Comparison of ENCODE assay signal across 8 cellular contexts in the genomic region with DNA sequence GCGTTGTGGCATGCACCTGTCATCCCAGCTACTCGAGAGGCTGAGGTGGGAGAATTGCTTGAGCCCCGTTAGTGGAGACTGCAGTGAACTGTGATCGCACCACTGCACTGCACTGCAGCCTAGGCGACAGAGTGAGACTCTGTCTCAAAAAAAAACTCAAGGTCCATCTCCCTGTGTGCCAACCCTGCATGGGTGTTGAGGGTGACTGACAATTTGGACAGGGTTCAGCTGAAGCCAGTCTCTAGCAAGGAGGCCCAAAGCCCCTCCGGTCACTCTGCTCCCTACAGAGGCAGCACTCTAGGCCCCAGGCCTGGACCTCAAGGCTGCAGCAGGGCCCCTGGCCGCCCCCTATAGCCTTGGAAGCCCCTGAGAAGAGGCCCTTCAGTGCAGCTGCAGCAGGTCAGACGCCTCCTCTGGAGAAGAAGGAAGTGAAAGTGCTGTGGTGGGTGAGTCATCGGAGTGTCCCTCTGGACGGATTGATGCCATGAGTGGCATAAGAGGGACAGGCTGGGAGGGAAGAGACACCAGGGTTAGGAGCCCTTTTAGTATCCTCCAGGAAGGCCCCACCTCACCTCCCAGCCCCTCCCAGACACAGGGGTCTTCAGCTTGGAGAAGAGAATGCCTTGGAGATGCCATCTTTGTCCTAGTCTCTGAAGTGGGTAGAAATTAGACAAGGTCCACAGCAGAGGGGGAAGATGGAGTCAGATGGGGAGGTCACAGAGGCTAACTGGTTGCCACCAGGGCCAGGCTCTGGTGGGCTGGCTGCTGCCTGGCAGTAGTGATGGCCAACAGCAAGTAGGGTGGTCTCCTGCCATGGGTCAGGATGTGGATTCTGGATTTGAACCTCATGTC. TPM values are rescaled to one million over a fixed set of nuclear protein-coding genes. Genes with fewer than 3 reads are reported as not detected.
DNase-seq lines count a peak whose midpoint lies in the region; ATAC-seq and TF ChIP-seq lines count a peak whose summit lies in the region.

No MANE protein-coding gene starts in this region.

- no peaks in the 10 kb centered on the region for H3K36me3 Mint-ChIP-seq in T-helper 17 cell (ENCODE audit: low read depth)

- H3K27me3 ChIP-seq in H7 (ENCODE audit: control insufficient read depth, insufficient read depth, low read length), result no peaks in the 10 kb centered on the region

- no peaks in the 10 kb centered on the region for H3K27me3 Mint-ChIP-seq in T-helper 17 cell

- DNase-seq in GDM1 (lab: John Stamatoyannopoulos, UW) (peak; percentile 57), T-helper 17 cell (no peak), fibroblast of mammary gland (ENCODE audit: low read depth) (peak; percentile 55), retinal pigment epithelial cell (ENCODE audit: low read depth) (no peak), cortex of kidney (lab: John Stamatoyannopoulos, UW) (no peak), H7 (no peak)

- H3K4me3 ChIP-seq in fibroblast of mammary gland (ENCODE audit: control insufficient read depth, low read depth, low read length) (no peak overlapping the region), retinal pigment epithelial cell (ENCODE audit: low read length) (no peak overlapping the region), H7 (ENCODE audit: insufficient read depth, low read depth, low read length) (no peak overlapping the region)

- H3K4me1 Mint-ChIP-seq in T-helper 17 cell, result peaks cover 42% of the 10 kb centered on the region

- H3K9me3 ChIP-seq in T-helper 17 cell (ENCODE audit: control insufficient read depth, low read length, poor library complexity, severe bottlenecking), result no peaks in the 10 kb centered on the region

- peak; percentile 8 for TF ChIP-seq CTCF in fibroblast of mammary gland (conservative IDR thresholded peaks at IDR 0.05; ENCODE audit: control insufficient read depth, insufficient read depth, low read depth, low read length)
- peak; percentile 14 for TF ChIP-seq CTCF in retinal pigment epithelial cell (conservative IDR thresholded peaks at IDR 0.05; ENCODE audit: low read depth, low read length)

- no peaks in the 10 kb centered on the region for H3K36me3 ChIP-seq in H7 (replicated peaks; ENCODE audit: control insufficient read depth, insufficient read depth, low read length)

- H3K27ac Mint-ChIP-seq in T-helper 17 cell, result peak overlapping the region; percentile 71

- ATAC-seq in GM21381 (IDR thresholded peaks at IDR 0.05; ENCODE audit: unreplicated experiment) (peak; percentile 53), HG03565 (IDR thresholded peaks at IDR 0.05; ENCODE audit: unreplicated experiment) (peak; percentile 66), T-helper 17 cell (peak; percentile 54)

- H3K4me3 Mint-ChIP-seq in T-helper 17 cell, result no peak overlapping the region

RNA-seq across cellular contexts. Expression of a gene that starts 39.1 kb away (rescaled TPM):
- total RNA-seq in T-helper 17 cell, result 10 to 100 TPM in 1 of 2 donors, 1 to 10 TPM in 1; 7.8 to 12.7 TPM
- 17.1 and 17.6 TPM in 2 replicates for total RNA-seq in H7 (2014; rRNA removed; shearing (Covaris generic))

Comparison
In these comparisons a context has a peak if more than half of its experiments do, and no peak if none do; other contexts are left out.
1. DNase-seq: peak in GDM1 (single experiment) and fibroblast of mammary gland (single experiment); none in T-helper 17 cell (0 of 3), retinal pigment epithelial cell (single experiment), cortex of kidney (single experiment) and H7 (single experiment).
2. Peak in every context shown above with its lines, with median percentiles within 50 percentile points of each other: ATAC-seq.